ENCODE assay signal across 1 cellular context in genomic region chr2:62642429-62643099, GRCh38.
TF ChIP-seq lines count a peak whose summit lies in the region.

No MANE protein-coding gene starts in this region.

TF ChIP-seq in HepG2, 621 proteins besides CTCF, POLR2A, EP300 and RAD21 (continued from another document and continues in another):
- no peak; the same call in 1 of the 2 replicates for TF ChIP-seq ZBED4 (CRISPR knock-in tag; IDR thresholded peaks at IDR 0.05; ENCODE audit: borderline replicate concordance)
- no peak for TF ChIP-seq JARID2 (CRISPR knock-in tag; IDR thresholded peaks at IDR 0.05; ENCODE audit: insufficient replicate concordance)
- peak; percentile 98 for TF ChIP-seq ZNF362 (CRISPR knock-in tag; IDR thresholded peaks at IDR 0.05; ENCODE audit: borderline replicate concordance)
- peak; percentile 53; the same call in 1 of the 2 replicates for TF ChIP-seq GATAD1 (CRISPR knock-in tag; IDR thresholded peaks at IDR 0.05)
- TF ChIP-seq ZKSCAN5 (CRISPR knock-in tag; IDR thresholded peaks at IDR 0.05), result peak; percentile 80; the same call in 1 of the 2 replicates
- no peak for TF ChIP-seq AGO1 (IDR thresholded peaks at IDR 0.05; ENCODE audit: low read depth, low read length, poor library complexity, severe bottlenecking)
- TF ChIP-seq MYC (CRISPR knock-in tag; IDR thresholded peaks at IDR 0.05; ENCODE audit: borderline replicate concordance), result no peak
- TF ChIP-seq ZNF235 (CRISPR knock-in tag; IDR thresholded peaks at IDR 0.05; ENCODE audit: borderline replicate concordance), result no peak
- TF ChIP-seq RCOR2 (CRISPR knock-in tag; IDR thresholded peaks at IDR 0.05), result peak; percentile 99
- TF ChIP-seq MAF1 (CRISPR knock-in tag; IDR thresholded peaks at IDR 0.05; ENCODE audit: borderline replicate concordance), result no peak
- 0 out of 2 replicates have a peak, but pooled peaks have one; percentile 23 for TF ChIP-seq HOXA5 (CRISPR knock-in tag; IDR thresholded peaks at IDR 0.05)
- no peak for TF ChIP-seq TOE1 (CRISPR knock-in tag; IDR thresholded peaks at IDR 0.05)
- no peak for TF ChIP-seq HOXD1 (CRISPR knock-in tag; IDR thresholded peaks at IDR 0.05)
- no peak for TF ChIP-seq NFE2L2 (IDR thresholded peaks at IDR 0.05; ENCODE audit: low read length)
- peak; percentile 71; the same call in 1 of the 2 replicates for TF ChIP-seq ZNF543 (CRISPR knock-in tag; IDR thresholded peaks at IDR 0.05)
- no peak for TF ChIP-seq ZNF839 (CRISPR knock-in tag; IDR thresholded peaks at IDR 0.05; ENCODE audit: borderline replicate concordance)
- peak; percentile 91 for TF ChIP-seq ZNF775 (CRISPR knock-in tag; IDR thresholded peaks at IDR 0.05; ENCODE audit: borderline replicate concordance)
- TF ChIP-seq ZNF589 (CRISPR knock-in tag; conservative IDR thresholded peaks at IDR 0.05), result no peak
- no peak for TF ChIP-seq SRF (IDR thresholded peaks at IDR 0.05; ENCODE audit: low read depth, low read length)
- TF ChIP-seq, protein P1, sequence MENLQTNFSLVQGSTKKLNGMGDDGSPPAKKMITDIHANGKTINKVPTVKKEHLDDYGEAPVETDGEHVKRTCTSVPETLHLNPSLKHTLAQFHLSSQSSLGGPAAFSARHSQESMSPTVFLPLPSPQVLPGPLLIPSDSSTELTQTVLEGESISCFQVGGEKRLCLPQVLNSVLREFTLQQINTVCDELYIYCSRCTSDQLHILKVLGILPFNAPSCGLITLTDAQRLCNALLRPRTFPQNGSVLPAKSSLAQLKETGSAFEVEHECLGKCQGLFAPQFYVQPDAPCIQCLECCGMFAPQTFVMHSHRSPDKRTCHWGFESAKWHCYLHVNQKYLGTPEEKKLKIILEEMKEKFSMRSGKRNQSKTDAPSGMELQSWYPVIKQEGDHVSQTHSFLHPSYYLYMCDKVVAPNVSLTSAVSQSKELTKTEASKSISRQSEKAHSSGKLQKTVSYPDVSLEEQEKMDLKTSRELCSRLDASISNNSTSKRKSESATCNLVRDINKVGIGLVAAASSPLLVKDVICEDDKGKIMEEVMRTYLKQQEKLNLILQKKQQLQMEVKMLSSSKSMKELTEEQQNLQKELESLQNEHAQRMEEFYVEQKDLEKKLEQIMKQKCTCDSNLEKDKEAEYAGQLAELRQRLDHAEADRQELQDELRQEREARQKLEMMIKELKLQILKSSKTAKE (CRISPR knock-in tag; IDR thresholded peaks at IDR 0.05; ENCODE audit: borderline replicate concordance), result peak; percentile 94
- peak; percentile 98 for TF ChIP-seq ETV5 (CRISPR knock-in tag; IDR thresholded peaks at IDR 0.05; ENCODE audit: borderline replicate concordance)
- no peak for TF ChIP-seq ZNF350 (CRISPR knock-in tag; IDR thresholded peaks at IDR 0.05; ENCODE audit: borderline replicate concordance, low read depth)
- TF ChIP-seq, protein P2, sequence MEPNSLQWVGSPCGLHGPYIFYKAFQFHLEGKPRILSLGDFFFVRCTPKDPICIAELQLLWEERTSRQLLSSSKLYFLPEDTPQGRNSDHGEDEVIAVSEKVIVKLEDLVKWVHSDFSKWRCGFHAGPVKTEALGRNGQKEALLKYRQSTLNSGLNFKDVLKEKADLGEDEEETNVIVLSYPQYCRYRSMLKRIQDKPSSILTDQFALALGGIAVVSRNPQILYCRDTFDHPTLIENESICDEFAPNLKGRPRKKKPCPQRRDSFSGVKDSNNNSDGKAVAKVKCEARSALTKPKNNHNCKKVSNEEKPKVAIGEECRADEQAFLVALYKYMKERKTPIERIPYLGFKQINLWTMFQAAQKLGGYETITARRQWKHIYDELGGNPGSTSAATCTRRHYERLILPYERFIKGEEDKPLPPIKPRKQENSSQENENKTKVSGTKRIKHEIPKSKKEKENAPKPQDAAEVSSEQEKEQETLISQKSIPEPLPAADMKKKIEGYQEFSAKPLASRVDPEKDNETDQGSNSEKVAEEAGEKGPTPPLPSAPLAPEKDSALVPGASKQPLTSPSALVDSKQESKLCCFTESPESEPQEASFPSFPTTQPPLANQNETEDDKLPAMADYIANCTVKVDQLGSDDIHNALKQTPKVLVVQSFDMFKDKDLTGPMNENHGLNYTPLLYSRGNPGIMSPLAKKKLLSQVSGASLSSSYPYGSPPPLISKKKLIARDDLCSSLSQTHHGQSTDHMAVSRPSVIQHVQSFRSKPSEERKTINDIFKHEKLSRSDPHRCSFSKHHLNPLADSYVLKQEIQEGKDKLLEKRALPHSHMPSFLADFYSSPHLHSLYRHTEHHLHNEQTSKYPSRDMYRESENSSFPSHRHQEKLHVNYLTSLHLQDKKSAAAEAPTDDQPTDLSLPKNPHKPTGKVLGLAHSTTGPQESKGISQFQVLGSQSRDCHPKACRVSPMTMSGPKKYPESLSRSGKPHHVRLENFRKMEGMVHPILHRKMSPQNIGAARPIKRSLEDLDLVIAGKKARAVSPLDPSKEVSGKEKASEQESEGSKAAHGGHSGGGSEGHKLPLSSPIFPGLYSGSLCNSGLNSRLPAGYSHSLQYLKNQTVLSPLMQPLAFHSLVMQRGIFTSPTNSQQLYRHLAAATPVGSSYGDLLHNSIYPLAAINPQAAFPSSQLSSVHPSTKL (CRISPR knock-in tag; IDR thresholded peaks at IDR 0.05), result peak; percentile 99
- no peak for TF ChIP-seq MTF2 (CRISPR knock-in tag; IDR thresholded peaks at IDR 0.05; ENCODE audit: borderline replicate concordance)
- TF ChIP-seq ZBTB7A (CRISPR knock-in tag; IDR thresholded peaks at IDR 0.05), result no peak; the same call in 1 of the 2 replicates
- no peak for TF ChIP-seq NR1H2 (CRISPR knock-in tag; IDR thresholded peaks at IDR 0.05; ENCODE audit: borderline replicate concordance, low read depth)
- TF ChIP-seq RFX5 (IDR thresholded peaks at IDR 0.05; ENCODE audit: low read depth, low read length), result no peak
- TF ChIP-seq MED13 (CRISPR knock-in tag; IDR thresholded peaks at IDR 0.05), result 0 out of 2 replicates have a peak, but pooled peaks have one; percentile 66
- no peak for TF ChIP-seq ZFP36L1 (CRISPR knock-in tag; IDR thresholded peaks at IDR 0.05)
- TF ChIP-seq PHF20 (CRISPR knock-in tag; IDR thresholded peaks at IDR 0.05), result peak; percentile 36; the same call in 1 of the 2 replicates
- TF ChIP-seq ZNF569 (CRISPR knock-in tag; IDR thresholded peaks at IDR 0.05; ENCODE audit: borderline replicate concordance), result no peak
- no peak for TF ChIP-seq WIZ (CRISPR knock-in tag; IDR thresholded peaks at IDR 0.05)
- no peak for TF ChIP-seq PLRG1 (conservative IDR thresholded peaks at IDR 0.05)
- no peak for TF ChIP-seq ZNF597 (CRISPR knock-in tag; IDR thresholded peaks at IDR 0.05)
- no peak for TF ChIP-seq MEIS1 (CRISPR knock-in tag; IDR thresholded peaks at IDR 0.05; ENCODE audit: borderline replicate concordance)
- TF ChIP-seq RERE (CRISPR knock-in tag; IDR thresholded peaks at IDR 0.05; ENCODE audit: low read depth), result peak; percentile 56; the same call in 1 of the 2 replicates
- TF ChIP-seq ZUFSP (CRISPR knock-in tag; IDR thresholded peaks at IDR 0.05; ENCODE audit: borderline replicate concordance), result no peak
- no peak for TF ChIP-seq ZNF232 (CRISPR knock-in tag; IDR thresholded peaks at IDR 0.05; ENCODE audit: borderline replicate concordance)
- TF ChIP-seq HNRNPK (IDR thresholded peaks at IDR 0.05; ENCODE audit: low read depth, low read length, poor library complexity, severe bottlenecking), result no peak
- TF ChIP-seq EED (CRISPR knock-in tag; IDR thresholded peaks at IDR 0.05), result no peak
- no peak for TF ChIP-seq HOXA7 (CRISPR knock-in tag; IDR thresholded peaks at IDR 0.05)
- no peak for TF ChIP-seq SOX6 (IDR thresholded peaks at IDR 0.05)
- peak; percentile 98 for TF ChIP-seq SOX6 (CRISPR knock-in tag; IDR thresholded peaks at IDR 0.05)
- no peak for TF ChIP-seq XRCC5 (optimal IDR thresholded peaks at IDR 0.05; ENCODE audit: low read length)
- TF ChIP-seq ZNF788 (CRISPR knock-in tag; IDR thresholded peaks at IDR 0.05; ENCODE audit: borderline replicate concordance), result peak; percentile 65; the same call in 1 of the 2 replicates
- TF ChIP-seq MXD4 (CRISPR knock-in tag; IDR thresholded peaks at IDR 0.05), result no peak
- TF ChIP-seq MLLT10 (CRISPR knock-in tag; IDR thresholded peaks at IDR 0.05), result no peak
- peak; percentile 84 for TF ChIP-seq ZNF747 (CRISPR knock-in tag; IDR thresholded peaks at IDR 0.05; ENCODE audit: borderline replicate concordance)
- TF ChIP-seq ZNF598 (CRISPR knock-in tag; IDR thresholded peaks at IDR 0.05; ENCODE audit: borderline replicate concordance), result no peak
